Comparison of ENCODE assay signal across 12 cellular contexts in the genomic region with DNA sequence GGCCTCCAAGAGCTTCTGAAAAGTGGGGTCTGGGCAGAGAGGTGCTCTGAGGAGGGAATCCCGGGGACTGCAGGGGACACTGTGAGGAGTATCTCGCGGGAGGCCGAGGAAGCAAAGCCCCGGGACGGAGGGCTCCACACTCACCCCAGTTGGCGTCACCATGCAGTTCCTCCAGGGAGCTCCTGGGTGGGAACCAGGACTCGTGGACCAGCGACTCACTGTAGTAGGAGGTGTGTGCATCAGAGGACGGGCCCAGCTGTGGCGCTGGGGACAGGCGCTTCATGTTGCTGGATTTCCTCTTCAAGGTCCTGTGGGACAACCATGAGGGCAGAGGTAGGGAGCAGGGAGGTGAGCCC. TPM values are rescaled to one million over a fixed set of nuclear protein-coding genes. Genes with fewer than 3 reads are reported as not detected.
DNase-seq lines count a peak whose midpoint lies in the region; ATAC-seq and TF ChIP-seq lines count a peak whose summit lies in the region.
"Had no signal": no experiment of that assay in that cellular context is flagged by ENCODE, and none has a peak within 500 bp of the region (broad histone marks: within the 10 kb centered on the region; RNA-seq: fewer than 3 reads in every experiment).

No MANE protein-coding gene starts in this region.

- ATAC-seq in GM21447 (IDR thresholded peaks at IDR 0.05; ENCODE audit: unreplicated experiment) (no peak), HG02981 (IDR thresholded peaks at IDR 0.05; ENCODE audit: unreplicated experiment) (no peak), GM18907 (IDR thresholded peaks at IDR 0.05; ENCODE audit: unreplicated experiment) (no peak)

- peak overlapping the region; percentile 45 for H3K4me2 ChIP-seq in skeletal muscle satellite cell (ENCODE audit: low read length)
- H3K4me2 ChIP-seq: smooth muscle cell had no signal

- POLR2A ChIA-PET in RWPE1 (lab: Yijun Ruan, JAX; ENCODE audit: low non-redundant PET): no interaction called here

- H3K27me3 ChIP-seq in dorsolateral prefrontal cortex (no peaks in the 10 kb centered on the region), skeletal muscle satellite cell (ENCODE audit: control insufficient read depth, insufficient read depth, low read length) (no peaks in the 10 kb centered on the region)

- H3K9me3 ChIP-seq in skeletal muscle satellite cell (replicated peaks; ENCODE audit: low read length): no peaks in the 10 kb centered on the region

- H3K4me3 ChIP-seq in GM12864 (ENCODE audit: low read depth, low read length): peak overlapping the region; percentile 23
- peak overlapping the region in 4 of 59 donors; percentile 6 to 31 (median 14) for H3K4me3 ChIP-seq in dorsolateral prefrontal cortex
- peak overlapping the region; percentile 6 for H3K4me3 ChIP-seq in skeletal muscle satellite cell (ENCODE audit: low read length)
- H3K4me3 ChIP-seq: smooth muscle cell had no signal

- CTCF ChIA-PET in RWPE1 (lab: Yijun Ruan, JAX): interaction anchor here (0.6 kb wide), 1 partner anchor 74 kb away, joined by 3 read pairs; no protein-coding TSS in a partner anchor

- H3K27ac ChIP-seq in RWPE1 (peak overlapping the region; percentile 99), dorsolateral prefrontal cortex (peak overlapping the region in 57 of 59 donors; percentile 7 to 99 (median 96))

- TF ChIP-seq CTCF in GM12864 (IDR thresholded peaks at IDR 0.05; ENCODE audit: low read depth, low read length, missing control alignments) (no peak), RWPE1 (conservative IDR thresholded peaks at IDR 0.05; ENCODE audit: low read depth) (no peak), dorsolateral prefrontal cortex (IDR thresholded peaks at IDR 0.05 in 54 of 56, conservative IDR thresholded peaks at IDR 0.05 in 2 of 56; ENCODE audit: low read depth in 1 of 56, partially characterized antibody in 56 of 56) (no peak)

- intact Hi-C loops in dorsolateral prefrontal cortex (cut with DNase I): no loop called here

- H3K4me1 ChIP-seq in skeletal muscle satellite cell (ENCODE audit: control insufficient read depth, insufficient read depth, low read length): peaks cover 35% of the 10 kb centered on the region

- peak overlapping the region; percentile 0 for H3K9ac ChIP-seq in skeletal muscle satellite cell (ENCODE audit: low read depth, low read length)

- H3K36me3 ChIP-seq in skeletal muscle satellite cell (ENCODE audit: insufficient read depth, low read length): peaks cover 43% of the 10 kb centered on the region

- DNase-seq in GM12864 (ENCODE audit: low read depth) (no peak), RWPE1 (ENCODE audit: low spot score) (no peak), dorsolateral prefrontal cortex (no peak), RPMI8226 (no peak)
- DNase-seq: amniotic stem cell, HFFc6, NCI-H2227 treated with DMSO at 0.1 percent for 48 hours had no signal

RNA-seq across cellular contexts. Expression of gene SUN2, which starts 4.8 kb away (rescaled TPM):
- 100 to 1,000 TPM; 122 to 627 (median 268) TPM for total RNA-seq in dorsolateral prefrontal cortex
- 37.8 and 43.9 TPM in 2 replicates for total RNA-seq in skeletal muscle satellite cell (2012; rRNA removed)

RNA-seq across cellular contexts. Expression of gene DNAL4, which starts 42.9 kb away (rescaled TPM):
- 10 to 100 TPM; 15.6 to 42.0 (median 23.9) TPM for total RNA-seq in dorsolateral prefrontal cortex
- 8.9 and 13.5 TPM in 2 replicates for total RNA-seq in skeletal muscle satellite cell (2012; rRNA removed)

RNA-seq across cellular contexts. Expression of gene GTPBP1, which starts 45.3 kb away (rescaled TPM):
- total RNA-seq in dorsolateral prefrontal cortex: 10 to 100 TPM; 30.5 to 76.8 (median 48.2) TPM
- 19.4 and 21.0 TPM in 2 replicates for total RNA-seq in skeletal muscle satellite cell (2012; rRNA removed)

RNA-seq across cellular contexts. Expression of gene JOSD1, which starts 50.3 kb away (rescaled TPM):
- total RNA-seq in dorsolateral prefrontal cortex: 10 to 100 TPM; 41.2 to 87.6 (median 55.2) TPM
- total RNA-seq in skeletal muscle satellite cell (2012; rRNA removed): 38.8 and 43.0 TPM in 2 replicates
